ENCODE assay signal across 10 cellular contexts in the genomic region with DNA sequence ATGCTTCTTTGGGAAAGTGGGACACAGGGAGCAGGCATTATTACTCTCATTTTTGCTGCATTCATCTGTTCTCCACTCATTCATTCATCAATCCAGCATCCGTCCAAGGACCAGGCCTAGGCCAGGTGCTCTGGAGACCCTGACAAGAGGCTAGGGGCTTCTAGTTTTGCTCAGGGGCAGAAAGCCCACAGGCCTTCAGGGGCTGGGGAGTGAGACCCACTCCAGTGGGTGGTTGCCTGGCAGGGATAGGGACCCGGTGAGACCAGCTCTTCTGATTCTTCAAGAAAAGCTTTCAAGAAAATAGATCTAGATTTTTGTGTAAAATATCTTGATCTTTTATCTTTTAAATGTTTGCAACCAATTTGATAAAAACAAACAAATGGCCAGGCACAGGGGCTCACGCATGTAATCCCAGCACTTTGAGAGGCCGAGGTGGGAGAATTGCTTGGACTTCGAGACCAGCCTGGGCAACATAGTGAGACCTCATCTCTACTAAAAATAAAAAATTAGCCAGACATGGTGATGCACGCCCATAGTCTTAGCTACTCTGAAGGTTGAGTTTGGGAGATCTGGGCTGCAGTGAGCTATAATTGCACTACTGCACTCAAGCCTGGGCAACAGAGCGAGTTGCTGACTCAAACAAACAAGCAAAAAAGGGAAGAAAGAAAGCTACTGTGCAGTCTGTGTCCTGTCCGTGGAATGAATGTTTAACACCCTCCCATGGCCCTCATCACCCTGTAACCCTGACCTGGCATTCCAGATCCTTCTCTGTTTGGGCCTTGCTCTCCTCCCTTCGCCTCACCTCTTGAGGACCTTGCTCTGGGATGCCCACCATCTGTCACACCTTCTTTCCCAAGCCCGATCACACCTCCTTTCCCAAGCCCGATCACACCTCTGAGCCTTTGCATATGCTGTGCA. TPM values are rescaled to one million over a fixed set of nuclear protein-coding genes. Genes with fewer than 3 reads are reported as not detected.
DNase-seq lines count a peak whose midpoint lies in the region; ATAC-seq and TF ChIP-seq lines count a peak whose summit lies in the region.
"Had no signal": no experiment of that assay in that cellular context is flagged by ENCODE, and none has a peak within 500 bp of the region (broad histone marks: within the 10 kb centered on the region; RNA-seq: fewer than 3 reads in every experiment).

No MANE protein-coding gene starts in this region.

- DNase-seq in GM12864 (ENCODE audit: low read depth) (peak; percentile 63), GM19238 (ENCODE audit: insufficient read length, low spot score) (peak; percentile 47), NCI-H524 (lab: John Stamatoyannopoulos, UW) (no peak), Right ventricle myocardium superior (no peak), NCI-H1105 (lab: John Stamatoyannopoulos, UW) (no peak), hypothalamus (lab: John Stamatoyannopoulos, UW) (no peak)
- DNase-seq in activated CD8-positive, alpha-beta memory T cell treated with anti-CD3 and anti-CD28 coated beads for 24 hours: peak; percentile 43

- intact Hi-C loops in Right ventricle myocardium superior (cut with DNase I): no loop called here

- no peak overlapping the region for H3K4me3 ChIP-seq in GM12864 (ENCODE audit: low read depth, low read length)
- H3K4me3 ChIP-seq: BLaER1 treated with 17β-estradiol and CSF1 and Interleukin-3, amounts not matched to agents 10 nM and 100 nM had no signal

- ATAC-seq in HG02852 (IDR thresholded peaks at IDR 0.05; ENCODE audit: unreplicated experiment): peak; percentile 98
- no peak for ATAC-seq in Right ventricle myocardium superior (ENCODE audit: poor library complexity)
- ATAC-seq: stimulated activated naive CD8-positive, alpha-beta T cell treated with anti-CD3 and anti-CD28 coated beads, Interleukin-15, amount 100 ng/mL, for 72 hours had no signal

- no peak for TF ChIP-seq CTCF in GM12864 (IDR thresholded peaks at IDR 0.05; ENCODE audit: low read depth, low read length, missing control alignments)

RNA-seq across cellular contexts. Expression of gene LRP8, which starts 17.3 kb away (rescaled TPM):
- 1.5 TPM for total RNA-seq in Right ventricle myocardium superior

Comparison
In these comparisons a context has a peak if more than half of its experiments do, and no peak if none do; other contexts are left out.
1. DNase-seq: peak in GM12864 (single experiment), GM19238 (single experiment) and activated CD8-positive, alpha-beta memory T cell treated with anti-CD3 and anti-CD28 coated beads for 24 hours (single experiment); none in NCI-H524 (0 of 2), Right ventricle myocardium superior (single experiment), NCI-H1105 (single experiment) and hypothalamus (0 of 51).